ENCODE assay signal across 13 cellular contexts in the genomic region with DNA sequence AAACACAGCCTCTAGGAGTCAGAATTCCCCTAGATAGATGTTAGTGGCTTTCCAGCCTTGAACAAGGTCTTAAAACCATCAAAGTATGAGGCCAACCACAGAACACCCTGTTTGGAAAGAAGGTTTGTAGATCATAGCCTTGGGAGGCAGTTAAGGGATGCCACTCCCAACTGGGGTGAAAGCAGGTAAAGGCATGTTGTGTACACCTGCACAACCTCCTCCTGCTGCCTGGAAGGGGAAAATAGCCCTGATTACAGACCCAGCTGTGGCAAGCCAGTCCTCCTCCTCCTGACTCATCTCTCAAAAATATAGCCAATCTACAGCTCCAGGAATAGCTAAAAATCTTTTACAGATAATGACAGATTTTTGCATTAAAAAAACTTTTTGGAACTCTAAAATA.
A peak's percentile ranks its signal among the peaks of the same experiment; 100 is the strongest.
DNase-seq lines count a peak whose midpoint lies in the region; ATAC-seq and TF ChIP-seq lines count a peak whose summit lies in the region.
"Had no signal": no experiment of that assay in that cellular context is flagged by ENCODE, and none has a peak within 500 bp of the region (broad histone marks: within the 10 kb centered on the region; RNA-seq: fewer than 3 reads in every experiment).

No MANE protein-coding gene starts in this region.

- POLR2A ChIA-PET in GM10248 (lab: Yijun Ruan, JAX) = no interaction called here

- CTCF ChIA-PET in GM10248 (lab: Yijun Ruan, JAX) = interaction anchor here (1.2 kb wide), 1 partner anchor 12 kb away, joined by 3 read pairs; no protein-coding TSS in a partner anchor

- no peak for TF ChIP-seq POLR2A in sigmoid colon (IDR thresholded peaks at IDR 0.05)

- H3K9me3 ChIP-seq in RWPE2 (ENCODE audit: severe bottlenecking) (no peaks in the 10 kb centered on the region), sigmoid colon (no peaks in the 10 kb centered on the region)
- H3K9me3 ChIP-seq: A549 had no signal

- H3K4me3 ChIP-seq in Jurkat, Clone E6-1 (ENCODE audit: low read length) = no peak overlapping the region
- H3K4me3 ChIP-seq in RWPE2 (ENCODE audit: severe bottlenecking) (no peak overlapping the region), sigmoid colon (no peak overlapping the region)
- H3K4me3 ChIP-seq: A549 had no signal

- intact Hi-C loops in sigmoid colon (cut with DNase I) = no loop called here

- no peaks in the 10 kb centered on the region for H3K36me3 ChIP-seq in RWPE2 (ENCODE audit: low read depth)
- no peaks in the 10 kb centered on the region for H3K36me3 ChIP-seq in sigmoid colon

- DNase-seq in Jurkat, Clone E6-1 (ENCODE audit: low read depth, low spot score) = peak; percentile 3
- no peak for DNase-seq in RWPE2 (ENCODE audit: low spot score)
- DNase-seq in epithelial cell of prostate (ENCODE audit: low read depth, low spot score) = peak; percentile 39
- DNase-seq in sigmoid colon = no peak
- no peak for DNase-seq in AG20443 (ENCODE audit: low spot score)
- no peak for DNase-seq in GM10248 (ENCODE audit: extremely low spot score)
- DNase-seq: CD8-positive, alpha-beta T cell; COR-L47; DND-41; GDM1; HCEC 1CT; HFFc6 had no signal

- TF ChIP-seq EP300 in sigmoid colon (IDR thresholded peaks at IDR 0.05) = no peak

- TF ChIP-seq CTCF in RWPE2 (IDR thresholded peaks at IDR 0.05; ENCODE audit: poor library complexity, severe bottlenecking) = no peak
- TF ChIP-seq CTCF in sigmoid colon (IDR thresholded peaks at IDR 0.05) = no peak
- TF ChIP-seq CTCF in GM10248 (IDR thresholded peaks at IDR 0.05; ENCODE audit: control extremely low read depth, extremely low read depth, low read depth, missing control alignments) = no peak

- no peaks in the 10 kb centered on the region for H3K27me3 ChIP-seq in RWPE2 (ENCODE audit: insufficient read depth, poor library complexity, severe bottlenecking)
- no peaks in the 10 kb centered on the region for H3K27me3 ChIP-seq in sigmoid colon

- no peaks in the 10 kb centered on the region for H3K4me1 ChIP-seq in RWPE2 (ENCODE audit: insufficient read depth, poor library complexity, severe bottlenecking)
- peaks cover 0 to 6% (median 2%) of the 10 kb centered on the region in 4 donors for H3K4me1 ChIP-seq in sigmoid colon
- H3K4me1 ChIP-seq: A549 had no signal

- ATAC-seq in RWPE2 (ENCODE audit: low read depth) = peak; percentile 61; the same call in 2 of the 3 replicates
- ATAC-seq: A549; CD8-positive, alpha-beta T cell had no signal

- no peak overlapping the region for H3K27ac ChIP-seq in RWPE2 (ENCODE audit: poor library complexity, severe bottlenecking)
- no peak overlapping the region for H3K27ac ChIP-seq in epithelial cell of prostate
- no peak overlapping the region for H3K27ac ChIP-seq in sigmoid colon
- H3K27ac ChIP-seq: A549 had no signal

Comparison
In these comparisons a context has a peak if more than half of its experiments do, and no peak if none do; other contexts are left out.
1. DNase-seq: peak in Jurkat, Clone E6-1 (single experiment) and epithelial cell of prostate (single experiment); none in RWPE2 (single experiment), sigmoid colon (single experiment), AG20443 (single experiment) and GM10248 (single experiment).